In genomic region chr21:44817506-44817880, GRCh38 we compare ENCODE assay signal across 8 cellular contexts. TPM values are rescaled to one million over a fixed set of nuclear protein-coding genes. Genes with fewer than 3 reads are reported as not detected.
DNase-seq lines count a peak whose midpoint lies in the region; ATAC-seq and TF ChIP-seq lines count a peak whose summit lies in the region.

No MANE protein-coding gene starts in this region.

- no peak for TF ChIP-seq CTCF in AG10803 (conservative IDR thresholded peaks at IDR 0.05; ENCODE audit: low read length)
- peak in 5 of 56 donors; percentile 4 to 18 (median 8) for TF ChIP-seq CTCF in dorsolateral prefrontal cortex (IDR thresholded peaks at IDR 0.05 in 54 of 56, conservative IDR thresholded peaks at IDR 0.05 in 2 of 56; ENCODE audit: low read depth in 1 of 56, partially characterized antibody in 56 of 56)
- TF ChIP-seq CTCF in lower leg skin (IDR thresholded peaks at IDR 0.05), result no peak

- CTCF ChIA-PET in activated CD4-positive, alpha-beta memory T cell treated with anti-CD3 and anti-CD28 coated beads, Interleukin-2, amount 10 ng/mL, durations not matched to agents 7 days and 5 days (lab: Charles Lee), result interaction anchor here (1.0 kb wide), 4 partner anchors 17 to 75 kb away, joined by 3 to 18 read pairs (median 4); partner anchors contain the start of genes PTTG1IP and UBE2G2

- ATAC-seq in HG03378 (IDR thresholded peaks at IDR 0.05; ENCODE audit: unreplicated experiment), result peak; percentile 39

- peaks cover 16% of the 10 kb centered on the region for H3K36me3 Mint-ChIP-seq in activated CD4-positive, alpha-beta memory T cell treated with anti-CD3 and anti-CD28 coated beads, Interleukin-2, amount 10 ng/mL, durations not matched to agents 7 days and 5 days (ENCODE audit: low read depth)

- 0 to 1% methylated on average over 1 to 26 of the region's 43 CpGs for WGBS in lower leg skin, 2 donors

- peaks cover 23% of the 10 kb centered on the region for H3K4me1 Mint-ChIP-seq in activated CD4-positive, alpha-beta memory T cell treated with anti-CD3 and anti-CD28 coated beads, Interleukin-2, amount 10 ng/mL, durations not matched to agents 7 days and 5 days

- no peak overlapping the region for H3K27ac Mint-ChIP-seq in activated CD4-positive, alpha-beta memory T cell treated with anti-CD3 and anti-CD28 coated beads, Interleukin-2, amount 10 ng/mL, durations not matched to agents 7 days and 5 days

- POLR2A ChIA-PET in activated CD4-positive, alpha-beta memory T cell treated with anti-CD3 and anti-CD28 coated beads, Interleukin-2, amount 10 ng/mL, durations not matched to agents 7 days and 5 days (lab: Charles Lee), result interaction anchor here (0.6 to 2.3 kb wide), 9 partner anchors 11 to 479 kb away, joined by 3 to 15 read pairs (median 5); partner anchors contain the start of genes CFAP410, PTTG1IP and UBE2G2

- peak overlapping the region; percentile 68 for H3K4me3 Mint-ChIP-seq in activated CD4-positive, alpha-beta memory T cell treated with anti-CD3 and anti-CD28 coated beads, Interleukin-2, amount 10 ng/mL, durations not matched to agents 7 days and 5 days

- intact Hi-C loops in dorsolateral prefrontal cortex (cut with DNase I), result loop anchor here (5.0 kb wide), 1 partner anchor 55 kb away; the partner anchor contains the start of gene PTTG1IP (in 2 of the 2)
- intact Hi-C loops in lower leg skin (cut with DNase I; ENCODE audit: low total_unique reads), result loop anchor here (10.0 kb wide), 1 partner anchor 57 kb away; the partner anchor contains the start of gene PTTG1IP

- H3K9me3 Mint-ChIP-seq in activated CD4-positive, alpha-beta memory T cell treated with anti-CD3 and anti-CD28 coated beads, Interleukin-2, amount 10 ng/mL, durations not matched to agents 7 days and 5 days, result peaks cover 9% of the 10 kb centered on the region

- H3K4me3 ChIP-seq in AG10803 (ENCODE audit: low read length), result peak overlapping the region; percentile 76
- peak overlapping the region; percentile 43 to 88 (median 79) for H3K4me3 ChIP-seq in dorsolateral prefrontal cortex
- H3K4me3 ChIP-seq in lower leg skin (ENCODE audit: low read depth, poor library complexity, severe bottlenecking), result peak overlapping the region; percentile 55

- peaks cover 5% of the 10 kb centered on the region for H3K27me3 Mint-ChIP-seq in activated CD4-positive, alpha-beta memory T cell treated with anti-CD3 and anti-CD28 coated beads, Interleukin-2, amount 10 ng/mL, durations not matched to agents 7 days and 5 days

- H3K27me3 ChIP-seq in dorsolateral prefrontal cortex, result no peaks in the 10 kb centered on the region

- TF ChIP-seq POLR2A in lower leg skin (IDR thresholded peaks at IDR 0.05), result no peak

- DNase-seq in AG10803 (ENCODE audit: low read depth) (peak; percentile 85), GM19238 (ENCODE audit: insufficient read length, low spot score) (peak; percentile 95), NCI-H526 treated with DMSO at 0.1 percent for 48 hours (lab: John Stamatoyannopoulos, UW) (peak; percentile 60), dorsolateral prefrontal cortex (peak; percentile 74 to 95 (median 86)), lower leg skin (ENCODE audit: low spot score in 2 of 2) (peak; percentile 87 to 98)
- DNase-seq in activated CD4-positive, alpha-beta memory T cell treated with anti-CD3 and anti-CD28 coated beads, Interleukin-2, amount 10 ng/mL, durations not matched to agents 7 days and 5 days, result peak; percentile 95
- peak; percentile 92 to 95 for DNase-seq in stimulated activated CD4-positive, alpha-beta T cell treated with anti-CD3 and anti-CD28 coated beads, Interleukin-2, amount 100 ng/mL, for 48 hours

- H3K27ac ChIP-seq in dorsolateral prefrontal cortex, result peak overlapping the region in 51 of 59 donors; percentile 7 to 97 (median 86)

RNA-seq across cellular contexts. Expression of gene SUMO3, which starts 0.4 kb away (rescaled TPM):
- 10 to 100 TPM; 86.5 to 89.0 TPM for total RNA-seq in activated CD4-positive, alpha-beta memory T cell treated with anti-CD3 and anti-CD28 coated beads, Interleukin-2, amount 10 ng/mL, durations not matched to agents 7 days and 5 days
- total RNA-seq in dorsolateral prefrontal cortex, result 100 to 1,000 TPM in 16 of 120 experiments, 10 to 100 TPM in 104; 44.1 to 127 (median 83.9) TPM
- 10 to 100 TPM; 35.6 to 52.6 (median 42.5) TPM for total RNA-seq in lower leg skin

RNA-seq across cellular contexts. Expression of gene UBE2G2, which starts 15.9 kb away (rescaled TPM):
- total RNA-seq in activated CD4-positive, alpha-beta memory T cell treated with anti-CD3 and anti-CD28 coated beads, Interleukin-2, amount 10 ng/mL, durations not matched to agents 7 days and 5 days, result 10 to 100 TPM; 70.7 to 74.0 TPM
- 100 to 1,000 TPM in 7 of 120 experiments, 10 to 100 TPM in 113; 62.2 to 111 (median 84.5) TPM for total RNA-seq in dorsolateral prefrontal cortex
- total RNA-seq in lower leg skin, result 10 to 100 TPM; 37.2 to 61.8 (median 49.8) TPM

RNA-seq across cellular contexts. Expression of gene PTTG1IP, which starts 56.0 kb away (rescaled TPM):
- 10 to 100 TPM; 80.3 to 82.6 TPM for total RNA-seq in activated CD4-positive, alpha-beta memory T cell treated with anti-CD3 and anti-CD28 coated beads, Interleukin-2, amount 10 ng/mL, durations not matched to agents 7 days and 5 days
- total RNA-seq in dorsolateral prefrontal cortex, result 100 to 1,000 TPM in 67 of 120 experiments, 10 to 100 TPM in 53; 59.2 to 243 (median 103) TPM
- total RNA-seq in lower leg skin, result 100 to 1,000 TPM; 110 to 193 (median 133) TPM

Comparison
In these comparisons a context has a peak if more than half of its experiments do, and no peak if none do; other contexts are left out.
1. Peak in every context shown above with its lines: DNase-seq, ATAC-seq, H3K4me3 ChIP-seq and H3K27ac ChIP-seq.